Comparison of ENCODE assay signal across 3 cellular contexts in the genomic region with DNA sequence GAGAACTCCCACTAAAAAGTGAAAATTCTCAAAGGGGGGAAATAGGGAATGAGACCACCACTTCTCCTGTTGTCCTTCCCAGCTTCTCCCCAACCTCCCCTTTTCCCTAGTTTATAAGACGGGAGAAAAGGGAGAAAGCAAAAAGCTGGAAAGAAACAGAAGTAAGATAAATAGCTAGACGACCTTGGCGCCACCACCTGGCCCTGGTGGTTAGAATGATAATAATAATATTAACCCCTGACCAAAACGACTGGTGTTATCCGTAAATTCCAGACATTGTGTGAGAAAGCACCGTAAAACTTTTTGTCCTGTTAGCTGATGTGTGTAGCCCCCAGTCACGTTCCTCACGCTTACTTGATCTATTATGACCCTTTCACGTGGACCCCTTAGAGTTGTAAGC. TPM values are rescaled to one million over a fixed set of nuclear protein-coding genes. Genes with fewer than 3 reads are reported as not detected.
"Had no signal": no experiment of that assay in that cellular context is flagged by ENCODE, and none has a peak within 500 bp of the region (broad histone marks: within the 10 kb centered on the region; RNA-seq: fewer than 3 reads in every experiment).

No MANE protein-coding gene starts in this region.

RNA-seq across cellular contexts. Expression of gene B3GNT7, which starts 12.8 kb away (rescaled TPM):
- total RNA-seq: activated CD4-positive, alpha-beta T cell treated with anti-CD3 and anti-CD28 coated beads for 36 hours; activated CD4-positive, alpha-beta T cell treated with anti-CD3 and anti-CD28 coated beads, Interleukin-2, amount 10 ng/mL, durations not matched to agents 7 days and 5 days; SJSA1 had no signal
